ENCODE assay signal across 8 cellular contexts in the genomic region with DNA sequence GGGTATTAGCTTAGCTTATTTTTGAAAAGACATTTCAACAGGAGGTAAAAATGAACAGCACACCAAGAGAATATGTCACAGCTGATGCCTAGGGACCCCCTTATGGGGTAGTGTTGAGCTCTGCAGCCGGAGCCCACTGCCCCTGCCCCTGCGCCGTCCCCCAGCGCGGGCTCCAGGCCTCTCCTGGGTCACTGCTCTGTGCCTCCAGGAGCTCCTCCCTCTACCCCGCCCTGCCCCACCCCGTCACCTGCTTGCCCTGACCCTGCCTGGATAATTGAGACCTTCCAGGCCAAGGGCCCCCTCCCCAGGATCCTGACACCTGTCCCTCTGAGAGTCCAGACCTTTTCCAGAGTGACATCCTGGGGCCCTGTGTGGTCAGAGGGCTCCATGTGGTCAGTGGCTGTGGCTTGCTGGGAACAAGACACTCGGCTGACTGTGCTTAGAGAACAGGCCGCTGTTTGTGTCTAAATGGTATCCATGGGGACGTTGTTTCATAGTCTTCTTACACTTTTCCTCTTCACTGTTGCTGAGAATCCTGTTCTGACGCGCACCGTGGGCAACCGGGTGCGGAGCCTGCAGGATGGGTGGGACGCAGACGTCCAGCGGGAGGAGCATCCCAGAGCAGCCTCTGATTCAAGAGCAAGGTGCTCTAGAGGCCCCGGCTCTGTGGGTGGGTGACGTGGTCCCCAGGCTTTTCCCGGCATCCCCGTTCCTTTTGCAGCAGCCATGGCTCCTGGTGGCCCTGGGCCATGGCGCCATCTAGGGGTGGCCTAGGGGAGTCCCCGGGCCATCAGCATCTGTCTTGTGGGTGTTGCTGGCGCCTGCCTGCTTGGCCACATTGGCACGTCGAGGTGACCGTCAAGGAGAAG. TPM values are rescaled to one million over a fixed set of nuclear protein-coding genes. Genes with fewer than 3 reads are reported as not detected.
DNase-seq lines count a peak whose midpoint lies in the region; ATAC-seq and TF ChIP-seq lines count a peak whose summit lies in the region.

No MANE protein-coding gene starts in this region.

- TF ChIP-seq CTCF in GM12865 (IDR thresholded peaks at IDR 0.05; ENCODE audit: insufficient read depth, low read depth, low read length, missing control alignments): peak; percentile 57
- TF ChIP-seq CTCF in body of pancreas (IDR thresholded peaks at IDR 0.05): peak; percentile 68 to 88 (median 78)

- no peaks in the 10 kb centered on the region for H3K36me3 ChIP-seq in body of pancreas (replicated peaks in 1 of 2; ENCODE audit: insufficient read depth in 1 of 2, low read depth in 2 of 2)

- H3K9me3 ChIP-seq in body of pancreas: no peaks in the 10 kb centered on the region

- no peak for DNase-seq in GM12865 (ENCODE audit: low read depth)
- DNase-seq in T follicular helper cell (ENCODE audit: low read depth): peak; percentile 37
- DNase-seq in body of pancreas: peak; percentile 73 to 81 (median 77)
- DNase-seq in left colon: peak in 1 of 2 donors; percentile 74
- peak in 2 of 3 experiments; percentile 34 to 42 for DNase-seq in stimulated activated CD4-positive, alpha-beta T cell treated with anti-CD3 and anti-CD28 coated beads, TNF-alpha, amount 100 ng/mL, for 4 hours (ENCODE audit: low read depth in 3 of 3)

- intact Hi-C loops in body of pancreas (cut with DNase I): no loop called here
- intact Hi-C loops in left colon (cut with DNase I, micrococcal nuclease): no loop called here

- TF ChIP-seq POLR2A in body of pancreas (IDR thresholded peaks at IDR 0.05): no peak

- H3K4me1 ChIP-seq in body of pancreas: peaks cover 18% of the 10 kb centered on the region

- H3K27ac ChIP-seq in body of pancreas: peak overlapping the region in 2 of 4 donors; percentile 3 to 41

- no peak overlapping the region for H3K4me3 ChIP-seq in GM12865 (ENCODE audit: low read depth, low read length)
- no peak overlapping the region for H3K4me3 ChIP-seq in body of pancreas

- ATAC-seq in body of pancreas (peak; percentile 86), left colon (peak; percentile 87), HG02623 (IDR thresholded peaks at IDR 0.05; ENCODE audit: unreplicated experiment) (no peak), HG03095 (IDR thresholded peaks at IDR 0.05; ENCODE audit: unreplicated experiment) (no peak), GM21367 (IDR thresholded peaks at IDR 0.05; ENCODE audit: unreplicated experiment) (no peak)

- H3K27me3 ChIP-seq in body of pancreas: no peaks in the 10 kb centered on the region

- WGBS in body of pancreas, 2 donors: 52 to 53% methylated on average over 16 to 26 of the region's 28 CpGs

RNA-seq across cellular contexts. Expression of gene WFIKKN1, which starts 20.0 kb away (rescaled TPM):
- total RNA-seq in body of pancreas (1 to 10 TPM; 3.9 to 5.6 TPM), left colon (1 to 10 TPM in 1 of 2 donors, under 1 TPM in 1; 0.64 to 3.6 TPM)

RNA-seq across cellular contexts. Expression of gene RAB40C, which starts 20.9 kb away (rescaled TPM):
- total RNA-seq in body of pancreas (10 to 100 TPM; 37.2 to 41.0 TPM), left colon (10 to 100 TPM; 38.2 to 43.4 TPM)

RNA-seq across cellular contexts. Expression of gene METTL26, which starts 25.4 kb away (rescaled TPM):
- 100 to 1,000 TPM in 1 of 2 donors, 10 to 100 TPM in 1; 76.8 to 115 TPM for total RNA-seq in body of pancreas
- total RNA-seq in left colon: 10 to 100 TPM; 42.0 to 52.0 TPM

RNA-seq across cellular contexts. Expression of gene MCRIP2, which starts 30.9 kb away (rescaled TPM):
- total RNA-seq in body of pancreas (10 to 100 TPM; 41.2 to 47.5 TPM), left colon (100 to 1,000 TPM in 1 of 2 donors, 10 to 100 TPM in 1; 98.5 to 161 TPM)

RNA-seq across cellular contexts. Expression of gene WDR90, which starts 38.4 kb away (rescaled TPM):
- total RNA-seq in body of pancreas: 100 to 1,000 TPM in 1 of 2 donors, 10 to 100 TPM in 1; 15.8 to 111 TPM
- 10 to 100 TPM; 28.3 to 57.6 TPM for total RNA-seq in left colon

Comparison
In these comparisons a context has a peak if more than half of its experiments do, and no peak if none do; other contexts are left out.
1. ATAC-seq: peak in body of pancreas (single experiment) and left colon (single experiment); none in HG02623 (single experiment), HG03095 (single experiment) and GM21367 (single experiment).